In the genomic region with DNA sequence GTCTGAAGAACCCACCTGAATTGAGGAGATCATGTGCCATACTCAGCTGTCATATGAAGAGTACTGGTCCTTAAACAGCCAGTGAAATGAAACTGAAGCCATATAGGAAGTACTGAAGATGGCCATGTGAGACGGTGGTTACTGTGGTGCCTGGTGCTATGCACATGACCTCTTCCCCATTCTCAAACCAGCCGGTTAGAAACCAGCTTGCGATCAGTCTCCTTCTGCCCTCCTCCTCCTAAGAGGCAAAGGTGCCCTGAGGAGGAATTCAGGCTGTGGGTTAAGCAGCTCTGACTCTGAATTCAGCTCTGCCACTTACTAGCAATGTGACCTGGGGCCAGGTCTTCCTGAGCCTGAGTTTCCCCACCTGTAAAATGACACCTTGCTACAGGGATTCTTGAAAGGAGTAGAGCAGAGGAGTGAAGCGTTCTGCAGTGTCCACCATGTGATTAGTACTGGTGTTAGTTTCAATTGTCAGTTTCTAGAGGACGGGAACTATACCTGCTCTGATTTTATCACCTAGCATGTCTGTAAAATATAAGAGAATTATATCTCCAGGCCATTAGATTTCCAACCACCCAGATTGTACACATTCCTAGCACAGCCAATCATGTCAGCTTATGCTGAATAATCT, we compare ENCODE assay signal across 8 cellular contexts. TPM values are rescaled to one million over a fixed set of nuclear protein-coding genes. Genes with fewer than 3 reads are reported as not detected.
DNase-seq lines count a peak whose midpoint lies in the region; ATAC-seq, FAIRE-seq and TF ChIP-seq lines count a peak whose summit lies in the region.

No MANE protein-coding gene starts in this region.

- peak; percentile 87 for FAIRE-seq in D721Med (lab: Jason Lieb, UNC)

- no peak overlapping the region for H3K27ac Mint-ChIP-seq in activated CD8-positive, alpha-beta T cell treated with anti-CD3 and anti-CD28 coated beads for 36 hours

- H3K27ac ChIP-seq in ascending aorta, result no peak overlapping the region

- TF ChIP-seq CTCF in D721Med (IDR thresholded peaks at IDR 0.05; ENCODE audit: insufficient read depth, missing control alignments) (no peak), ascending aorta (IDR thresholded peaks at IDR 0.05) (no peak)
- no peak for TF ChIP-seq CTCF in activated CD8-positive, alpha-beta T cell treated with anti-CD3 and anti-CD28 coated beads for 36 hours (IDR thresholded peaks at IDR 0.05)

- no peaks in the 10 kb centered on the region for H3K27me3 Mint-ChIP-seq in activated CD8-positive, alpha-beta T cell treated with anti-CD3 and anti-CD28 coated beads for 36 hours

- no peaks in the 10 kb centered on the region for H3K9me3 ChIP-seq in ascending aorta

- POLR2A ChIA-PET in activated CD8-positive, alpha-beta T cell treated with anti-CD3 and anti-CD28 coated beads for 36 hours (lab: Charles Lee), result interaction anchor here (0.7 kb wide), 1 partner anchor 929 kb away, joined by 3 read pairs; no protein-coding TSS in a partner anchor

- peaks cover 25% of the 10 kb centered on the region for H3K36me3 Mint-ChIP-seq in activated CD8-positive, alpha-beta T cell treated with anti-CD3 and anti-CD28 coated beads for 36 hours (ENCODE audit: low read depth)

- H3K9me3 Mint-ChIP-seq in activated CD8-positive, alpha-beta T cell treated with anti-CD3 and anti-CD28 coated beads for 36 hours, result no peaks in the 10 kb centered on the region

- H3K4me3 ChIP-seq in ascending aorta, result no peak overlapping the region

- CTCF ChIA-PET in activated CD8-positive, alpha-beta T cell treated with anti-CD3 and anti-CD28 coated beads for 36 hours (lab: Charles Lee), result interaction anchor here (1.0 to 1.3 kb wide), 3 partner anchors 8 to 591 kb away, joined by 3 to 5 read pairs (median 4); no protein-coding TSS in a partner anchor

- intact Hi-C loops in activated CD8-positive, alpha-beta T cell treated with anti-CD3 and anti-CD28 coated beads for 36 hours (cut with micrococcal nuclease), result no loop called here
- intact Hi-C loops in ascending aorta (cut with DNase I), result no loop called here

- peaks cover 16 to 47% of the 10 kb centered on the region in 2 donors for H3K36me3 ChIP-seq in ascending aorta

- ATAC-seq in GM19455 (IDR thresholded peaks at IDR 0.05; ENCODE audit: unreplicated experiment), result peak; percentile 70
- peak; percentile 96 for ATAC-seq in HG03378 (IDR thresholded peaks at IDR 0.05; ENCODE audit: unreplicated experiment)
- ATAC-seq in activated CD8-positive, alpha-beta T cell treated with anti-CD3 and anti-CD28 coated beads for 36 hours, result peak; percentile 63

- no peak overlapping the region for H3K4me3 Mint-ChIP-seq in activated CD8-positive, alpha-beta T cell treated with anti-CD3 and anti-CD28 coated beads for 36 hours

- peaks cover 5 to 13% of the 10 kb centered on the region in 2 donors for H3K4me1 ChIP-seq in ascending aorta

- no peaks in the 10 kb centered on the region for H3K27me3 ChIP-seq in ascending aorta

- peaks cover 37% of the 10 kb centered on the region for H3K4me1 Mint-ChIP-seq in activated CD8-positive, alpha-beta T cell treated with anti-CD3 and anti-CD28 coated beads for 36 hours (ENCODE audit: low read depth)

- no peak for DNase-seq in D721Med (ENCODE audit: insufficient read length, low spot score)
- DNase-seq in activated CD8-positive, alpha-beta T cell treated with anti-CD3 and anti-CD28 coated beads for 36 hours, result peak; percentile 31
- DNase-seq in COLO829 (ENCODE audit: low spot score), result no peak
- DNase-seq in AG08395 (ENCODE audit: low spot score), result no peak
- no peak for DNase-seq in ascending aorta (ENCODE audit: low spot score in 2 of 2)
- no peak for DNase-seq in stimulated activated naive CD4-positive, alpha-beta T cell (lab: John Stamatoyannopoulos, UW)

RNA-seq across cellular contexts. Expression of a gene that starts 5.1 kb away (rescaled TPM):
- 10 to 100 TPM; 25.5 to 28.8 TPM for total RNA-seq in activated CD8-positive, alpha-beta T cell treated with anti-CD3 and anti-CD28 coated beads for 36 hours
- 33.0 TPM for total RNA-seq in ascending aorta

RNA-seq across cellular contexts. Expression of a gene that starts 40.2 kb away (rescaled TPM):
- total RNA-seq in activated CD8-positive, alpha-beta T cell treated with anti-CD3 and anti-CD28 coated beads for 36 hours, result 100 to 1,000 TPM; 106 to 109 TPM
- total RNA-seq in ascending aorta, result 44.0 TPM
